In the genomic region with DNA sequence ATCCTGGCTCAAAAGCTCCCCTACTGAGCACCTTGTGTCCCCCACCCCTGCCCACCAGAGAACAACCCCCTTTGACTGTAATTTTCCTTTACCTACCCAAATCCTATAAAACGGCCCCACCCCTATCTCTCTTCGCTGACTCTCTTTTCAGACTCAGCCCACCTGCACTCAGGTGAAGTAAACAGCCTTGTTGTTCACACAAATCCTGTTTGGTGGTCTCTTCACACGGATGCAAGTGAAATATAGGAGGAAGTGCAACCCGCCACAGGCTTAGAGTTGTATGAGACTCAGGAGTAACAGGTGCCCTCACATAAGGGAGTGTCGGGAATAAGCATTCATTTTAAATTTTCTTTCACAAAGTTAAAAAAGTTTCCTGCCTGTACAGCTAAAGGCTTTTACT, we compare ENCODE assay signal across 2 cellular contexts. TPM values are rescaled to one million over a fixed set of nuclear protein-coding genes. Genes with fewer than 3 reads are reported as not detected.
"Had no signal": no experiment of that assay in that cellular context is flagged by ENCODE, and none has a peak within 500 bp of the region (broad histone marks: within the 10 kb centered on the region; RNA-seq: fewer than 3 reads in every experiment).

No MANE protein-coding gene starts in this region.

RNA-seq across cellular contexts. Expression of gene SPP1, which starts 57.6 kb away (rescaled TPM):
- total RNA-seq: PC-3 had no signal
- polyA plus RNA-seq: IgD-negative memory B cell had no signal
